In the genomic region with DNA sequence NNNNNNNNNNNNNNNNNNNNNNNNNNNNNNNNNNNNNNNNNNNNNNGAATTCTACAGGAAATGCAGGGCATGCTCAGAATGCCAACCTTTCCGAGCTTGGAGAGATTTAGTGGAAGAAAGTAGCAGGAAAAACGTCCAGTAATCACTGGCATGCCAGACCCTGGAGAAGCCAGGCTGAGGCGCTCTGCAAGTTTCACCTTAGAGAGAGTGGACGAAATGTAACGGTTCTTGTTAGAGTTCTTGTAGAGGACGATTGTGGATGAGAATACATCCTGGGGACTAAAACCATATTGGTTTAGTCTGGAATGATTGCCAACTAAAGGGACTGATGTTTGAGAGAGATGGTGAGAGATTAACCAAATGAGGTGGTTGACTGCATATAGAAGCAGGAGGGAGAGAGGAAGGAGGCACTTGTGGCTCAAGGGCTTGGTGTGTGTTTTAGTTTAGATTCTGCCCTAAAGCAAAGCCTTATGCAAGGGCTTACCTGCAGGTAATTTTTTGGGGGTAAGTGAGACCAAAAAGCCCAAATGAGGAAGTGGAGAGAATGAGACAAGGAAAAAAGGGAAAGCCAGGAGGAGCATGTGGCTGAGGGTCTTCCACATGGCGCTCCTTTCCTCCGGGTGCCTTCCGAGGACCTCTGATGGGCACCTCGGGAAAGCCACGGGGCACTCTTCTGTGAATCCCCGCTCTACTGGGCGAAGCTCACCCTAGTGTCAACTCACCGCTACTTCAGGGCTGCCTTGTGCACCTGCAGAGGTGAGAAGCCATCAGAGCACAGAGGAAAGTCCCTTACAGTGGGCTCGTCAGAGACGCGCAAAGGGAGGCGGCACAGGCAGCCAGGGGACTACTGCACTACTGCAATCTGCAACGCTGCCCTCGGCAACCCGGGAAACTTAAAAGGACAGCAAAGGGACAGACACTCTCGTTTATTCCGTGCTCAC, we compare ENCODE assay signal across 10 cellular contexts. TPM values are rescaled to one million over a fixed set of nuclear protein-coding genes. Genes with fewer than 3 reads are reported as not detected.
DNase-seq lines count a peak whose midpoint lies in the region; ATAC-seq and TF ChIP-seq lines count a peak whose summit lies in the region.
"Not testable (repeated sequence)": the region's sequence is repeated elsewhere in the genome, so short reads cannot be mapped to it uniquely, and the experiment has no call there.
"Had no signal": no experiment of that assay in that cellular context is flagged by ENCODE, and none has a peak within 500 bp of the region (broad histone marks: within the 10 kb centered on the region; RNA-seq: fewer than 3 reads in every experiment).

No MANE protein-coding gene starts in this region.

- not testable (repeated sequence) for H3K4me3 ChIP-seq in GM23338; right cardiac atrium (ENCODE audit: low read length)

- not testable (repeated sequence) for H3F3A ChIP-seq in GM23338 (replicated peaks; ENCODE audit: low read depth)

- H4K20me1 ChIP-seq in GM23338 (replicated peaks; ENCODE audit: insufficient read depth): not testable (repeated sequence)

- not testable (repeated sequence) for TF ChIP-seq CTCF in GM23338 (conservative IDR thresholded peaks at IDR 0.05; ENCODE audit: low read depth in 2 of 2)

- CTCF ChIA-PET in activated CD4-positive, alpha-beta T cell treated with anti-CD3 and anti-CD28 coated beads for 36 hours (lab: Charles Lee): not testable (repeated sequence)

- H3K36me3 Mint-ChIP-seq in GM23338 (ENCODE audit: low read depth); activated CD4-positive, alpha-beta T cell treated with anti-CD3 and anti-CD28 coated beads for 36 hours (ENCODE audit: low read depth): not testable (repeated sequence)

- ATAC-seq in GM18520 (IDR thresholded peaks at IDR 0.05; ENCODE audit: unreplicated experiment): peak; percentile 99
- ATAC-seq in GM19455 (IDR thresholded peaks at IDR 0.05; ENCODE audit: unreplicated experiment): peak; percentile 100
- ATAC-seq in GM23338: peak; percentile 100
- ATAC-seq in HG03025 (IDR thresholded peaks at IDR 0.05; ENCODE audit: low FRiP score, unreplicated experiment): peak; percentile 99
- ATAC-seq in HG03442 (IDR thresholded peaks at IDR 0.05; ENCODE audit: unreplicated experiment): peak; percentile 98
- peak; percentile 99 for ATAC-seq in activated CD4-positive, alpha-beta T cell treated with anti-CD3 and anti-CD28 coated beads for 36 hours
- peak; percentile 41 to 57 for ATAC-seq in right cardiac atrium
- peak; percentile 100 for ATAC-seq in stimulated activated naive CD8-positive, alpha-beta T cell treated with anti-CD3 and anti-CD28 coated beads, Interleukin-15, amount 100 ng/mL, for 72 hours

- not testable (repeated sequence) for H3K79me2 ChIP-seq in GM23338 (replicated peaks; ENCODE audit: insufficient read depth)

- H3K36me3 ChIP-seq in GM23338 (ENCODE audit: insufficient read depth): not testable (repeated sequence)

- not testable (repeated sequence) for H3K4me1 ChIP-seq in GM23338 (ENCODE audit: insufficient read depth); right cardiac atrium (ENCODE audit: control insufficient read depth, insufficient read depth, low read length)

- not testable (repeated sequence) for H3K27me3 ChIP-seq in GM23338 (ENCODE audit: insufficient read depth); right cardiac atrium (ENCODE audit: control insufficient read depth, insufficient read depth)

- intact Hi-C loops in activated CD4-positive, alpha-beta T cell treated with anti-CD3 and anti-CD28 coated beads for 36 hours (cut with DNase I, micrococcal nuclease); right cardiac atrium (cut with DNase I): not testable (repeated sequence)

- not testable (repeated sequence) for H3K27ac Mint-ChIP-seq in GM23338; activated CD4-positive, alpha-beta T cell treated with anti-CD3 and anti-CD28 coated beads for 36 hours; stimulated activated naive CD8-positive, alpha-beta T cell treated with anti-CD3 and anti-CD28 coated beads, Interleukin-15, amount 100 ng/mL, for 72 hours

- not testable (repeated sequence) for H2AFZ ChIP-seq in GM23338

- not testable (repeated sequence) for H3K4me3 Mint-ChIP-seq in GM23338; activated CD4-positive, alpha-beta T cell treated with anti-CD3 and anti-CD28 coated beads for 36 hours; stimulated activated naive CD8-positive, alpha-beta T cell treated with anti-CD3 and anti-CD28 coated beads, Interleukin-15, amount 100 ng/mL, for 72 hours

- not testable (repeated sequence) for H3K4me2 ChIP-seq in GM23338

- not testable (repeated sequence) for H3K4me1 Mint-ChIP-seq in GM23338; activated CD4-positive, alpha-beta T cell treated with anti-CD3 and anti-CD28 coated beads for 36 hours; stimulated activated naive CD8-positive, alpha-beta T cell treated with anti-CD3 and anti-CD28 coated beads, Interleukin-15, amount 100 ng/mL, for 72 hours

- not testable (repeated sequence) for H3K27me3 Mint-ChIP-seq in GM23338 (ENCODE audit: insufficient read depth, low read depth, poor library complexity); activated CD4-positive, alpha-beta T cell treated with anti-CD3 and anti-CD28 coated beads for 36 hours; stimulated activated naive CD8-positive, alpha-beta T cell treated with anti-CD3 and anti-CD28 coated beads, Interleukin-15, amount 100 ng/mL, for 72 hours

- DNase-seq in GM23338 (ENCODE audit: low spot score); activated CD4-positive, alpha-beta T cell treated with anti-CD3 and anti-CD28 coated beads for 36 hours; right cardiac atrium; stimulated activated naive CD8-positive, alpha-beta T cell treated with anti-CD3 and anti-CD28 coated beads, Interleukin-15, amount 100 ng/mL, for 72 hours: not testable (repeated sequence)

- H3K27ac ChIP-seq in GM23338 (ENCODE audit: low read depth); right cardiac atrium (ENCODE audit: low read length): not testable (repeated sequence)

- H3K9me3 ChIP-seq in right cardiac atrium (ENCODE audit: control insufficient read depth, low read length): not testable (repeated sequence)

- H3K9me3 Mint-ChIP-seq in GM23338; activated CD4-positive, alpha-beta T cell treated with anti-CD3 and anti-CD28 coated beads for 36 hours (ENCODE audit: low read depth); stimulated activated naive CD8-positive, alpha-beta T cell treated with anti-CD3 and anti-CD28 coated beads, Interleukin-15, amount 100 ng/mL, for 72 hours: not testable (repeated sequence)

- WGBS in right cardiac atrium: no CpG with 5 or more reads among the region's 23 CpGs

- POLR2A ChIA-PET in activated CD4-positive, alpha-beta T cell treated with anti-CD3 and anti-CD28 coated beads for 36 hours (lab: Charles Lee): not testable (repeated sequence)

- not testable (repeated sequence) for H3K9me2 ChIP-seq in GM23338 (ENCODE audit: insufficient read depth)

RNA-seq across cellular contexts. Expression of gene CTAGE6, which starts 56.5 kb away (rescaled TPM):
- not detected in 2 replicates for total RNA-seq in GM23338 (2014; rRNA removed; shearing (Covaris generic))
- polyA plus RNA-seq in GM23338 (2016; fragmentation: Nextera tagmentation; extraction: Ambion mirVana): not detected in 2 replicates
- total RNA-seq in activated CD4-positive, alpha-beta T cell treated with anti-CD3 and anti-CD28 coated beads for 36 hours: 1 to 10 TPM in 1 of 2 experiments, under 1 TPM in 1; 0.94 to 1.5 TPM
- total RNA-seq in right cardiac atrium: under 1 TPM in 1 of 4 donors, not detected in 3; 0.09 TPM
- not detected for polyA plus RNA-seq in right cardiac atrium
- total RNA-seq: SK-MEL-5 had no signal
- polyA plus RNA-seq: urinary bladder had no signal

Comparison
In these comparisons a context has a peak if more than half of its experiments do, and no peak if none do; other contexts are left out.
1. ATAC-seq: peak in every context shown above with its lines; median percentile 100 in GM19455; 100 in GM23338; 100 in stimulated activated naive CD8-positive, alpha-beta T cell treated with anti-CD3 and anti-CD28 coated beads, Interleukin-15, amount 100 ng/mL, for 72 hours; 99 in GM18520; 99 in HG03025; 99 in activated CD4-positive, alpha-beta T cell treated with anti-CD3 and anti-CD28 coated beads for 36 hours; 98 in HG03442; 49 in right cardiac atrium.